In the genomic region with DNA sequence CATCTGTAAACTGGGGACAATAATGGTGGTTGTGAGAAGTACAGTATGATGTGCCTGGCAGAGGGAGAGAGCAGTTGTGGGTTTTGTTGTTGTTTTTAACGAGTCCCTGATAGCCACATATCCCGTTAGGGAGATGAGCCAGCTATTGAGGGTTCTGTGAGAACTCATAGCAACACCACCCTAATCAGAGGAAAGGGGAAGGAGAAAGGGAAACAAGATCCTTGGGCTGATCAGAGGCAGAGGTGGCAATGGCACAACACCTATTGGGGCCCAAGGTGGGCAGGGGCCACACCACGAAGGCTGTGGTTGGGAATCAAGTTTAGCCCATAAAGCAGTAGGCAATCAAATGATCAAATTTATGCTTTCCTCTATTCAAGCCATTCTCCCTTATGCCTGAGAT, we compare ENCODE assay signal across 24 cellular contexts. TPM values are rescaled to one million over a fixed set of nuclear protein-coding genes. Genes with fewer than 3 reads are reported as not detected.
DNase-seq lines count a peak whose midpoint lies in the region; ATAC-seq and TF ChIP-seq lines count a peak whose summit lies in the region.
"Had no signal": no experiment of that assay in that cellular context is flagged by ENCODE, and none has a peak within 500 bp of the region (broad histone marks: within the 10 kb centered on the region; RNA-seq: fewer than 3 reads in every experiment).

No MANE protein-coding gene starts in this region.

- peaks cover 26% of the 10 kb centered on the region for H3K36me3 ChIP-seq in RWPE2 (ENCODE audit: low read depth)
- H3K36me3 ChIP-seq in gastrocnemius medialis, result peaks cover 0 to 31% of the 10 kb centered on the region in 2 donors

- intact Hi-C loops in CD4-positive, alpha-beta T cell (cut with DNase I, micrococcal nuclease), result loop anchor here (2.0 to 10.0 kb wide), 2 partner anchors 56 to 254 kb away; partner anchors contain the start of genes UBE2D4 (in 2 of the 2) and POLD2 (in 1 of the 2)
- intact Hi-C loops in gastrocnemius medialis (cut with DNase I; ENCODE audit: low total_unique reads), result loop anchor here (10.0 kb wide), 1 partner anchor 624 kb away; the partner anchor contains the start of gene NUDCD3
- intact Hi-C loops in right cardiac atrium (cut with DNase I), result no loop called here

- H3K9me3 Mint-ChIP-seq in CD4-positive, alpha-beta T cell, result no peaks in the 10 kb centered on the region
- H3K9me3 Mint-ChIP-seq in immature natural killer cell, result no peaks in the 10 kb centered on the region
- H3K9me3 Mint-ChIP-seq: activated naive CD4-positive, alpha-beta T cell treated with anti-CD3 and anti-CD28 coated beads, Interleukin-2, amount 50 U/mL, for 24 hours had no signal

- POLR2A ChIA-PET in CD4-positive, alpha-beta T cell (lab: Charles Lee), result no interaction called here

- H3K4me1 ChIP-seq in RWPE2 (ENCODE audit: insufficient read depth, poor library complexity, severe bottlenecking), result peaks cover 31% of the 10 kb centered on the region
- H3K4me1 ChIP-seq in gastrocnemius medialis, result peaks cover 31 to 37% of the 10 kb centered on the region in 2 donors
- peaks cover 5% of the 10 kb centered on the region for H3K4me1 ChIP-seq in right cardiac atrium (ENCODE audit: control insufficient read depth, insufficient read depth, low read length)

- ATAC-seq in CD4-positive, alpha-beta T cell (ENCODE audit: poor library complexity), result no peak
- ATAC-seq in RWPE2 (ENCODE audit: low read depth), result no peak
- ATAC-seq in gastrocnemius medialis, result no peak
- ATAC-seq in right cardiac atrium, result no peak
- ATAC-seq in HG03045 (IDR thresholded peaks at IDR 0.05; ENCODE audit: unreplicated experiment), result no peak
- ATAC-seq: activated CD4-positive, CD25-positive, alpha-beta regulatory T cell treated with anti-CD3 and anti-CD28 coated beads, Interleukin-2, amount 50 U/mL, for 24 hours; left cardiac atrium; Right ventricle myocardium inferior had no signal

- no peak overlapping the region for H3K27ac ChIP-seq in CD4-positive, alpha-beta T cell (ENCODE audit: low read depth, low read length)
- peak overlapping the region; percentile 87 for H3K27ac ChIP-seq in RWPE2 (ENCODE audit: poor library complexity, severe bottlenecking)
- peak overlapping the region in 3 of 4 donors; percentile 7 to 92 (median 83) for H3K27ac ChIP-seq in gastrocnemius medialis
- H3K27ac ChIP-seq in right cardiac atrium (ENCODE audit: low read length), result no peak overlapping the region

- peak overlapping the region; percentile 70 for H3K4me3 Mint-ChIP-seq in CD4-positive, alpha-beta T cell
- peak overlapping the region in 4 of 5 donors; percentile 0 to 46 (median 23) for H3K4me3 Mint-ChIP-seq in immature natural killer cell

- in situ Hi-C loops in gastrocnemius medialis (cut with MboI; ENCODE audit: low sequenced_read_pairs in 4 of 4), result no loop called here

- CTCF ChIA-PET in CD4-positive, alpha-beta T cell (lab: Charles Lee), result no interaction called here

- no peak for TF ChIP-seq CTCF in CD4-positive, alpha-beta T cell (IDR thresholded peaks at IDR 0.05)
- TF ChIP-seq CTCF in RWPE2 (IDR thresholded peaks at IDR 0.05; ENCODE audit: poor library complexity, severe bottlenecking) (no peak), gastrocnemius medialis (IDR thresholded peaks at IDR 0.05 in 4 of 5, conservative IDR thresholded peaks at IDR 0.05 in 1 of 5) (no peak)

- DNase-seq in CD4-positive, alpha-beta T cell, result no peak
- DNase-seq in RWPE2 (ENCODE audit: low spot score) (no peak), immature natural killer cell (no peak), gastrocnemius medialis (no peak), 8988T (no peak), right cardiac atrium (no peak), NCI-H82 treated with DMSO at 0.1 percent for 48 hours (lab: John Stamatoyannopoulos, UW; ENCODE audit: unreplicated experiment) (no peak)
- DNase-seq: activated CD8-positive, alpha-beta memory T cell treated with anti-CD3 and anti-CD28 coated beads for 24 hours; activated T-cell treated with anti-CD3 and anti-CD28 coated beads, Interleukin-2, amount 50 U/mL, for 48 hours; COR-L47; DMS79 treated with DMSO at 0.1 percent for 48 hours; Kasumi-1; left cardiac atrium; naive B cell; NCI-H1092; NCI-H187 treated with DMSO at 0.1 percent for 48 hours; NCI-H226; NCI-H748 treated with DMSO at 0.1 percent for 48 hours; stimulated activated CD4-positive, alpha-beta T cell treated with anti-CD3 and anti-CD28 coated beads, Interleukin-1b, Interleukin-23, amount 100 ng/mL, for 48 hours had no signal

- no peaks in the 10 kb centered on the region for H3K27me3 ChIP-seq in CD4-positive, alpha-beta T cell (ENCODE audit: control insufficient read depth, insufficient read depth, low read length)
- H3K27me3 ChIP-seq in RWPE2 (ENCODE audit: insufficient read depth, poor library complexity, severe bottlenecking) (no peaks in the 10 kb centered on the region), gastrocnemius medialis (no peaks in the 10 kb centered on the region), right cardiac atrium (ENCODE audit: control insufficient read depth, insufficient read depth) (no peaks in the 10 kb centered on the region)
- H3K27me3 ChIP-seq: suprapubic skin had no signal

- H3K4me3 ChIP-seq in RWPE2 (ENCODE audit: severe bottlenecking) (no peak overlapping the region), gastrocnemius medialis (no peak overlapping the region), right cardiac atrium (ENCODE audit: low read length) (no peak overlapping the region)
- H3K4me3 ChIP-seq: suprapubic skin had no signal

- peaks cover 46% of the 10 kb centered on the region for H3K36me3 Mint-ChIP-seq in CD4-positive, alpha-beta T cell (ENCODE audit: low read depth)
- H3K36me3 Mint-ChIP-seq in immature natural killer cell, result peaks cover 0 to 21% (median 11%) of the 10 kb centered on the region in 3 donors
- H3K36me3 Mint-ChIP-seq: naive B cell had no signal

- TF ChIP-seq POLR2A in gastrocnemius medialis (IDR thresholded peaks at IDR 0.05), result no peak

- 83% methylated on average over 3 of the region's 3 CpGs for WGBS in right cardiac atrium

- peaks cover 26% of the 10 kb centered on the region for H3K4me1 Mint-ChIP-seq in CD4-positive, alpha-beta T cell (ENCODE audit: low read depth)
- peaks cover 21 to 23% of the 10 kb centered on the region in 2 donors for H3K4me1 Mint-ChIP-seq in immature natural killer cell

- H3K27me3 Mint-ChIP-seq in CD4-positive, alpha-beta T cell, result no peaks in the 10 kb centered on the region
- H3K27me3 Mint-ChIP-seq in immature natural killer cell (ENCODE audit: low read depth in 3 of 3), result peaks cover 4 to 9% (median 4%) of the 10 kb centered on the region in 3 donors
- H3K27me3 Mint-ChIP-seq: activated naive CD4-positive, alpha-beta T cell treated with anti-CD3 and anti-CD28 coated beads, Interleukin-2, amount 50 U/mL, for 24 hours; naive B cell had no signal

- no peak overlapping the region for H3K27ac Mint-ChIP-seq in CD4-positive, alpha-beta T cell
- H3K27ac Mint-ChIP-seq in immature natural killer cell, result peak overlapping the region in 1 of 6 donors; percentile 6
- H3K27ac Mint-ChIP-seq: activated naive CD4-positive, alpha-beta T cell treated with anti-CD3 and anti-CD28 coated beads, Interleukin-2, amount 50 U/mL, for 24 hours had no signal

- no peaks in the 10 kb centered on the region for H3K9me3 ChIP-seq in CD4-positive, alpha-beta T cell (ENCODE audit: control insufficient read depth, low read length)
- H3K9me3 ChIP-seq in RWPE2 (ENCODE audit: severe bottlenecking) (no peaks in the 10 kb centered on the region), gastrocnemius medialis (no peaks in the 10 kb centered on the region), right cardiac atrium (ENCODE audit: control insufficient read depth, low read length) (no peaks in the 10 kb centered on the region)
- H3K9me3 ChIP-seq: suprapubic skin had no signal

RNA-seq across cellular contexts. Expression of gene MRPS24, which starts 1.7 kb away (rescaled TPM):
- total RNA-seq in CD4-positive, alpha-beta T cell, result 10 to 100 TPM; 63.1 to 69.7 TPM
- polyA plus RNA-seq in immature natural killer cell (100 to 1,000 TPM; 101 to 123 (median 114) TPM), right cardiac atrium (272 TPM)
- total RNA-seq in gastrocnemius medialis (100 to 1,000 TPM; 173 to 294 (median 255) TPM), right cardiac atrium (100 to 1,000 TPM; 120 to 174 (median 160) TPM)

RNA-seq across cellular contexts. Expression of gene URGCP, which starts 35.3 kb away (rescaled TPM):
- total RNA-seq in CD4-positive, alpha-beta T cell, result 10 to 100 TPM; 21.8 to 22.5 TPM
- polyA plus RNA-seq in immature natural killer cell (10 to 100 TPM in 2 of 3 donors, 1 to 10 TPM in 1; 9.4 to 18.9 (median 10.9) TPM), right cardiac atrium (26.5 TPM)
- total RNA-seq in gastrocnemius medialis (10 to 100 TPM; 29.0 to 47.7 (median 38.3) TPM), right cardiac atrium (10 to 100 TPM; 37.7 to 43.6 (median 38.5) TPM)

RNA-seq across cellular contexts. Expression of gene UBE2D4, which starts 55.2 kb away (rescaled TPM):
- total RNA-seq in CD4-positive, alpha-beta T cell, result 1 to 10 TPM; 6.1 to 7.8 TPM
- 10 to 100 TPM in 2 of 3 donors, 1 to 10 TPM in 1; 6.2 to 11.5 (median 10.6) TPM for polyA plus RNA-seq in immature natural killer cell
- 100 to 1,000 TPM in 2 of 4 donors, 10 to 100 TPM in 2; 71.0 to 116 (median 105) TPM for total RNA-seq in gastrocnemius medialis
- total RNA-seq in right cardiac atrium, result 10 to 100 TPM; 40.6 to 53.4 (median 44.4) TPM
- polyA plus RNA-seq in right cardiac atrium, result 48.7 TPM

Comparison
In these comparisons a context has a peak if more than half of its experiments do, and no peak if none do; other contexts are left out.
1. H3K27ac ChIP-seq: peak in RWPE2 (single experiment) and gastrocnemius medialis (3 of 4); none in CD4-positive, alpha-beta T cell (single experiment) and right cardiac atrium (single experiment).
2. RNA of gene UBE2D4, which starts 55.2 kb away (total RNA-seq): 71.0 to 116 TPM in gastrocnemius medialis and 40.6 to 53.4 TPM in right cardiac atrium; 6.1 to 7.8 TPM in CD4-positive, alpha-beta T cell; every median in the first group is over 4 times any median in the second.
3. intact Hi-C loops: an anchor here in CD4-positive, alpha-beta T cell (2.0 to 10.0 kb wide) and gastrocnemius medialis (10.0 kb wide); none called in right cardiac atrium.